Comparison of ENCODE assay signal across 32 cellular contexts in the genomic region with DNA sequence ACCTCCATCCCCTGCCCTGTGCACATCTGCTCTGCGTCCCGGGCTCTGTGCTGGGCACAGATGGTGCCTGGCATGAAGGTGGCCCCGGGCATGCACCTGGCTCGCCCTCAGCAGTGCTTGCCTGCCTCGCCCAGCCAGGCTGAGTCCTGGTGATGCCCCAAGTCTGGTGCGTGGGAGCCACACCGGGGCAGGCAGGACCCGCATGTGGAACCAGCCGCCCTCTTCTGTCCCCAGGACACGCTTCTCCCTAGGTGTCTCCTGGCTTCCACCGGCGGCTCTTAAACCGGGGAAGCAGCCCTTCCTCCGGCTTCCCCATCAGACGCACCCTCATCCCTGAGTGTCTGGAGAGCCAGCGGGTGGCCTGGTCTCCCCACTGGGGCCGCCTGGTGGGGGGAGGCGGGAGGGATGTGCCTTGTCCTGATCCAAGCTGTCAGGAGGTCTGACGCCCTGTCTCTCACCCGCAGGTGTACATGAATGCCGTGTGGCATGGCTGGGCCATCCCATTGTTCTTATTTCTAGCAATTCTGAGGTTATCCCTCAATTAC.
"Had no signal": no experiment of that assay in that cellular context is flagged by ENCODE, and none has a peak within 500 bp of the region (broad histone marks: within the 10 kb centered on the region; RNA-seq: fewer than 3 reads in every experiment).

No MANE protein-coding gene starts in this region.

- H3K4me3 Mint-ChIP-seq: activated B cell treated with CpG ODN at 0.5 μM for 24 hours; activated CD8-positive, alpha-beta T cell treated with anti-CD3 and anti-CD28 coated beads for 36 hours; activated naive CD8-positive, alpha-beta T cell; activated T-cell treated with anti-CD3 and anti-CD28 coated beads, Interleukin-2, amount 50 U/mL, for 4 hours; activated T-helper 17 cell treated with anti-CD3 and anti-CD28 coated beads, Interleukin-2, amount 50 U/mL, for 72 hours; effector memory CD8-positive, alpha-beta T cell; T-helper 17 cell; T-helper 2 cell treated with Interferon-gamma antibody and Interleukin-4, amounts not matched to agents 5 μg/mL and 100 μg/mL, for 36 hours had no signal

- H3K27ac Mint-ChIP-seq: activated B cell treated with CpG ODN at 0.5 μM for 24 hours; activated CD8-positive, alpha-beta T cell treated with anti-CD3 and anti-CD28 coated beads for 36 hours; activated naive CD8-positive, alpha-beta T cell; activated T-helper 17 cell treated with anti-CD3 and anti-CD28 coated beads, Interleukin-2, amount 50 U/mL, for 72 hours; effector memory CD8-positive, alpha-beta T cell; T-helper 17 cell; T-helper 2 cell treated with Interferon-gamma antibody and Interleukin-4, amounts not matched to agents 5 μg/mL and 100 μg/mL, for 36 hours had no signal

- DNase-seq: activated B cell treated with CpG ODN at 0.5 μM for 24 hours; activated CD4-positive, alpha-beta T cell treated with anti-CD3 and anti-CD28 coated beads for 48 hours; activated CD4-positive, alpha-beta T cell treated with anti-CD3 and anti-CD28 coated beads, Interleukin-2, amount 50 U/mL, for 1 hour; activated CD4-positive, alpha-beta T cell treated with anti-CD3 and anti-CD28 coated beads, Interleukin-2, amount 50 U/mL, for 48 hours; activated CD8-positive, alpha-beta memory T cell treated with anti-CD3 and anti-CD28 coated beads for 24 hours; activated CD8-positive, alpha-beta T cell treated with anti-CD3 and anti-CD28 coated beads for 36 hours; activated effector memory CD4-positive, alpha-beta T cell treated with Interleukin-2 at 50 U/mL for 16 hours; activated gamma-delta T cell treated with Interleukin-2 at 50 U/mL for 16 hours; activated naive CD4-positive, alpha-beta T cell treated with anti-CD3 and anti-CD28 coated beads, Interleukin-2, amount 50 U/mL, for 16 hours; activated naive CD4-positive, alpha-beta T cell treated with Interleukin-2 at 50 U/mL for 16 hours; activated T-cell treated with anti-CD3 and anti-CD28 coated beads, Interleukin-2, amount 50 U/mL, for 4 hours; amniotic stem cell; anterior cingulate cortex; brain microvascular endothelial cell; caudate nucleus; cortex of kidney; dermis blood vessel endothelial cell; effector CD4-positive, alpha-beta T cell; effector memory CD8-positive, alpha-beta T cell; erythroblast; foreskin keratinocyte; gastrocnemius medialis; glutamatergic neuron; T-helper 1 cell; T-helper 17 cell; T1000; WERI-Rb-1 had no signal

- ATAC-seq: activated CD4-positive, CD25-positive, alpha-beta regulatory T cell treated with anti-CD3 and anti-CD28 coated beads, Interleukin-2, amount 50 U/mL, for 24 hours; activated CD8-positive, alpha-beta T cell treated with anti-CD3 and anti-CD28 coated beads for 36 hours; activated T-cell treated with anti-CD3 and anti-CD28 coated beads, Interleukin-2, amount 50 U/mL, for 4 hours; activated T-helper 17 cell treated with anti-CD3 and anti-CD28 coated beads, Interleukin-2, amount 50 U/mL, for 72 hours; effector memory CD8-positive, alpha-beta T cell; foreskin keratinocyte; gastrocnemius medialis; T-helper 17 cell had no signal

- H3K27me3 Mint-ChIP-seq: activated B cell treated with CpG ODN at 0.5 μM for 24 hours; activated CD8-positive, alpha-beta T cell treated with anti-CD3 and anti-CD28 coated beads for 36 hours; activated naive CD8-positive, alpha-beta T cell; activated T-helper 17 cell treated with anti-CD3 and anti-CD28 coated beads, Interleukin-2, amount 50 U/mL, for 72 hours; effector memory CD8-positive, alpha-beta T cell; T-helper 17 cell had no signal

- H3K4me1 Mint-ChIP-seq: activated B cell treated with CpG ODN at 0.5 μM for 24 hours had no signal

- H3K9me3 ChIP-seq: esophagus muscularis mucosa, gastrocnemius medialis had no signal

- H3K27me3 ChIP-seq: brain microvascular endothelial cell, esophagus muscularis mucosa, gastrocnemius medialis had no signal

- H3K9me3 Mint-ChIP-seq: activated B cell treated with CpG ODN at 0.5 μM for 24 hours; activated CD8-positive, alpha-beta T cell treated with anti-CD3 and anti-CD28 coated beads for 36 hours; activated T-cell treated with anti-CD3 and anti-CD28 coated beads, Interleukin-2, amount 50 U/mL, for 4 hours; activated T-helper 17 cell treated with anti-CD3 and anti-CD28 coated beads, Interleukin-2, amount 50 U/mL, for 72 hours; effector memory CD8-positive, alpha-beta T cell; T-helper 2 cell treated with Interferon-gamma antibody and Interleukin-4, amounts not matched to agents 5 μg/mL and 100 μg/mL, for 36 hours had no signal

- H3K27ac ChIP-seq: brain microvascular endothelial cell, esophagus muscularis mucosa, foreskin keratinocyte, gastrocnemius medialis, WERI-Rb-1 had no signal
